13 cellular contexts compared by ENCODE assay signal in genomic region chr10:4946349-4946717, GRCh38. TPM values are rescaled to one million over a fixed set of nuclear protein-coding genes. Genes with fewer than 3 reads are reported as not detected.
"Had no signal": no experiment of that assay in that cellular context is flagged by ENCODE, and none has a peak within 500 bp of the region (broad histone marks: within the 10 kb centered on the region; RNA-seq: fewer than 3 reads in every experiment).

No MANE protein-coding gene starts in this region.

- H3K4me3 ChIP-seq: coronary artery, mucosa of descending colon, skin epidermis, upper lobe of left lung had no signal

- H3K27me3 ChIP-seq: neutrophil, upper lobe of left lung had no signal

- H3K36me3 ChIP-seq: neutrophil, upper lobe of left lung had no signal

- H3K36me3 Mint-ChIP-seq: activated CD4-positive, alpha-beta memory T cell treated with anti-CD3 and anti-CD28 coated beads for 36 hours; activated naive CD8-positive, alpha-beta T cell treated with anti-CD3 and anti-CD28 coated beads, Interleukin-2, amount 10 ng/mL, durations not matched to agents 7 days and 5 days; naive thymus-derived CD8-positive, alpha-beta T cell had no signal

- DNase-seq: activated CD4-positive, alpha-beta memory T cell treated with anti-CD3 and anti-CD28 coated beads for 36 hours; activated gamma-delta T cell treated with Interleukin-2 at 50 U/mL for 16 hours; activated naive CD8-positive, alpha-beta T cell treated with anti-CD3 and anti-CD28 coated beads, Interleukin-2, amount 10 ng/mL, durations not matched to agents 7 days and 5 days; activated T-cell treated with anti-CD3 and anti-CD28 coated beads, Interleukin-2, amount 50 U/mL, for 4 hours; central memory CD4-positive, alpha-beta T cell; effector CD8-positive, alpha-beta T cell; mucosa of descending colon; naive thymus-derived CD8-positive, alpha-beta T cell; posterior cingulate gyrus; upper lobe of left lung had no signal

- H3K4me1 Mint-ChIP-seq: activated naive CD8-positive, alpha-beta T cell treated with anti-CD3 and anti-CD28 coated beads, Interleukin-2, amount 10 ng/mL, durations not matched to agents 7 days and 5 days; naive thymus-derived CD8-positive, alpha-beta T cell had no signal

- H3K9me3 ChIP-seq: mucosa of descending colon, neutrophil, upper lobe of left lung had no signal

- ATAC-seq: activated T-cell treated with anti-CD3 and anti-CD28 coated beads, Interleukin-2, amount 50 U/mL, for 4 hours; mucosa of descending colon; naive thymus-derived CD8-positive, alpha-beta T cell had no signal

- H3K27me3 Mint-ChIP-seq: activated CD4-positive, alpha-beta memory T cell treated with anti-CD3 and anti-CD28 coated beads for 36 hours; activated naive CD8-positive, alpha-beta T cell treated with anti-CD3 and anti-CD28 coated beads, Interleukin-2, amount 10 ng/mL, durations not matched to agents 7 days and 5 days had no signal

- H3K9me3 Mint-ChIP-seq: activated CD4-positive, alpha-beta memory T cell treated with anti-CD3 and anti-CD28 coated beads for 36 hours; activated naive CD8-positive, alpha-beta T cell treated with anti-CD3 and anti-CD28 coated beads, Interleukin-2, amount 10 ng/mL, durations not matched to agents 7 days and 5 days; activated T-cell treated with anti-CD3 and anti-CD28 coated beads, Interleukin-2, amount 50 U/mL, for 4 hours; naive thymus-derived CD8-positive, alpha-beta T cell had no signal

- H3K4me3 Mint-ChIP-seq: activated CD4-positive, alpha-beta memory T cell treated with anti-CD3 and anti-CD28 coated beads for 36 hours; activated naive CD8-positive, alpha-beta T cell treated with anti-CD3 and anti-CD28 coated beads, Interleukin-2, amount 10 ng/mL, durations not matched to agents 7 days and 5 days; activated T-cell treated with anti-CD3 and anti-CD28 coated beads, Interleukin-2, amount 50 U/mL, for 4 hours; naive thymus-derived CD8-positive, alpha-beta T cell had no signal

- H3K27ac Mint-ChIP-seq: activated CD4-positive, alpha-beta memory T cell treated with anti-CD3 and anti-CD28 coated beads for 36 hours; activated naive CD8-positive, alpha-beta T cell treated with anti-CD3 and anti-CD28 coated beads, Interleukin-2, amount 10 ng/mL, durations not matched to agents 7 days and 5 days; naive thymus-derived CD8-positive, alpha-beta T cell had no signal

- H3K27ac ChIP-seq: neutrophil had no signal

RNA-seq across cellular contexts. Expression of gene AKR1C2, which starts 57.3 kb away (rescaled TPM):
- total RNA-seq: activated naive CD8-positive, alpha-beta T cell treated with anti-CD3 and anti-CD28 coated beads, Interleukin-2, amount 10 ng/mL, durations not matched to agents 7 days and 5 days; naive thymus-derived CD8-positive, alpha-beta T cell had no signal
- polyA plus RNA-seq: naive thymus-derived CD8-positive, alpha-beta T cell had no signal
